ENCODE assay signal across 16 cellular contexts in genomic region chr2:129379411-129379810, GRCh38.
A peak's percentile ranks its signal among the peaks of the same experiment; 100 is the strongest.
DNase-seq lines count a peak whose midpoint lies in the region; ATAC-seq and TF ChIP-seq lines count a peak whose summit lies in the region.
"Had no signal": no experiment of that assay in that cellular context is flagged by ENCODE, and none has a peak within 500 bp of the region (broad histone marks: within the 10 kb centered on the region; RNA-seq: fewer than 3 reads in every experiment).

No MANE protein-coding gene starts in this region.

- H3K36me3 Mint-ChIP-seq in CD8-positive, alpha-beta T cell = no peaks in the 10 kb centered on the region
- H3K36me3 Mint-ChIP-seq: activated naive CD8-positive, alpha-beta T cell treated with anti-CD3 and anti-CD28 coated beads, Interleukin-2, amount 10 ng/mL, durations not matched to agents 7 days and 5 days had no signal

- H3K4me1 ChIP-seq in adrenal gland (replicated peaks in 1 of 2) = no peaks in the 10 kb centered on the region
- H3K4me1 ChIP-seq in CD8-positive, alpha-beta T cell (ENCODE audit: insufficient read depth, low read length) = no peaks in the 10 kb centered on the region
- H3K4me1 ChIP-seq: gastrocnemius medialis had no signal

- POLR2A ChIA-PET in CD8-positive, alpha-beta T cell (lab: Charles Lee) = no interaction called here

- no peaks in the 10 kb centered on the region for H3K27me3 Mint-ChIP-seq in CD8-positive, alpha-beta T cell (ENCODE audit: low read depth)
- H3K27me3 Mint-ChIP-seq: activated CD4-positive, alpha-beta T cell treated with anti-CD3 and anti-CD28 coated beads for 36 hours had no signal

- CTCF ChIA-PET in CD8-positive, alpha-beta T cell (lab: Charles Lee) = no interaction called here

- H3K4me3 Mint-ChIP-seq in CD8-positive, alpha-beta T cell = no peak overlapping the region
- H3K4me3 Mint-ChIP-seq: activated CD4-positive, alpha-beta T cell treated with anti-CD3 and anti-CD28 coated beads for 36 hours; activated naive CD8-positive, alpha-beta T cell treated with anti-CD3 and anti-CD28 coated beads, Interleukin-2, amount 10 ng/mL, durations not matched to agents 7 days and 5 days; central memory CD8-positive, alpha-beta T cell; T-helper 2 cell treated with Interferon-gamma antibody and Interleukin-4, amounts not matched to agents 5 μg/mL and 100 μg/mL, for 36 hours had no signal

- TF ChIP-seq CTCF in adrenal gland (IDR thresholded peaks at IDR 0.05) = no peak
- TF ChIP-seq CTCF in CD8-positive, alpha-beta T cell (IDR thresholded peaks at IDR 0.05) = no peak

- 66 to 80% (median 70%) methylated on average over 3 of the region's 3 CpGs for WGBS in adrenal gland, 4 donors

- no peaks in the 10 kb centered on the region for H3K9me3 ChIP-seq in adrenal gland (replicated peaks in 1 of 3)
- H3K9me3 ChIP-seq in CD8-positive, alpha-beta T cell (ENCODE audit: low read length) = no peaks in the 10 kb centered on the region
- H3K9me3 ChIP-seq: gastrocnemius medialis had no signal

- H3K27ac ChIP-seq in adrenal gland = no peak overlapping the region
- no peak overlapping the region for H3K27ac ChIP-seq in CD8-positive, alpha-beta T cell (ENCODE audit: low read depth, low read length)
- H3K27ac ChIP-seq: C4-2B, gastrocnemius medialis had no signal

- H3K36me3 ChIP-seq in adrenal gland (replicated peaks in 1 of 2) = no peaks in the 10 kb centered on the region
- H3K36me3 ChIP-seq in H7 (replicated peaks; ENCODE audit: control insufficient read depth, insufficient read depth, low read length) = no peaks in the 10 kb centered on the region
- H3K36me3 ChIP-seq in CD8-positive, alpha-beta T cell (ENCODE audit: insufficient read depth, low read length) = no peaks in the 10 kb centered on the region
- H3K36me3 ChIP-seq: gastrocnemius medialis had no signal

- H3K4me3 ChIP-seq in adrenal gland = no peak overlapping the region
- no peak overlapping the region for H3K4me3 ChIP-seq in H7 (ENCODE audit: insufficient read depth, low read depth, low read length)
- no peak overlapping the region for H3K4me3 ChIP-seq in CD8-positive, alpha-beta T cell (ENCODE audit: low read depth, low read length)
- H3K4me3 ChIP-seq: gastrocnemius medialis had no signal

- H3K27me3 ChIP-seq in adrenal gland = no peaks in the 10 kb centered on the region
- no peaks in the 10 kb centered on the region for H3K27me3 ChIP-seq in H7 (ENCODE audit: control insufficient read depth, insufficient read depth, low read length)
- no peaks in the 10 kb centered on the region for H3K27me3 ChIP-seq in CD8-positive, alpha-beta T cell (ENCODE audit: insufficient read depth, low read length)
- H3K27me3 ChIP-seq: gastrocnemius medialis had no signal

- no peaks in the 10 kb centered on the region for H3K4me1 Mint-ChIP-seq in CD8-positive, alpha-beta T cell (ENCODE audit: low read depth)
- H3K4me1 Mint-ChIP-seq: activated CD4-positive, alpha-beta T cell treated with anti-CD3 and anti-CD28 coated beads for 36 hours; activated naive CD8-positive, alpha-beta T cell treated with anti-CD3 and anti-CD28 coated beads, Interleukin-2, amount 10 ng/mL, durations not matched to agents 7 days and 5 days; central memory CD8-positive, alpha-beta T cell had no signal

- TF ChIP-seq POLR2A in adrenal gland (IDR thresholded peaks at IDR 0.05) = no peak

- H3K27ac Mint-ChIP-seq in CD8-positive, alpha-beta T cell = no peak overlapping the region
- H3K27ac Mint-ChIP-seq: activated CD4-positive, alpha-beta T cell treated with anti-CD3 and anti-CD28 coated beads for 36 hours; activated naive CD8-positive, alpha-beta T cell treated with anti-CD3 and anti-CD28 coated beads, Interleukin-2, amount 10 ng/mL, durations not matched to agents 7 days and 5 days; T-helper 2 cell treated with Interferon-gamma antibody and Interleukin-4, amounts not matched to agents 5 μg/mL and 100 μg/mL, for 36 hours had no signal

- H3K9me3 Mint-ChIP-seq in CD8-positive, alpha-beta T cell = peaks cover 12% of the 10 kb centered on the region

- ATAC-seq in GM18870 (IDR thresholded peaks at IDR 0.05; ENCODE audit: unreplicated experiment) (peak; percentile 71), GM21786 (IDR thresholded peaks at IDR 0.05; ENCODE audit: unreplicated experiment) (peak; percentile 68), HG03175 (IDR thresholded peaks at IDR 0.05; ENCODE audit: unreplicated experiment) (peak; percentile 65)
- ATAC-seq in CD8-positive, alpha-beta T cell = no peak
- ATAC-seq: activated CD4-positive, alpha-beta T cell treated with anti-CD3 and anti-CD28 coated beads for 36 hours; gastrocnemius medialis; Right ventricle myocardium inferior had no signal

- intact Hi-C loops in adrenal gland (cut with DNase I) = no loop called here
- intact Hi-C loops in CD8-positive, alpha-beta T cell (cut with DNase I, micrococcal nuclease) = no loop called here

- no peak for DNase-seq in stimulated activated CD4-positive, alpha-beta T cell treated with anti-CD3 and anti-CD28 coated beads, Interleukin-1b, Interleukin-23, amount 100 ng/mL, for 48 hours
- DNase-seq in adrenal gland (no peak), H7 (no peak)
- DNase-seq in CD8-positive, alpha-beta T cell = no peak
- DNase-seq: activated CD4-positive, alpha-beta T cell treated with anti-CD3 and anti-CD28 coated beads for 36 hours; activated naive CD8-positive, alpha-beta T cell treated with anti-CD3 and anti-CD28 coated beads, Interleukin-2, amount 10 ng/mL, durations not matched to agents 7 days and 5 days; DND-41; gastrocnemius medialis; retina had no signal
